Comparison of ENCODE assay signal across 10 cellular contexts in genomic region chr9:109968332-109968657, GRCh38.
DNase-seq lines count a peak whose midpoint lies in the region; ATAC-seq and TF ChIP-seq lines count a peak whose summit lies in the region.
"Had no signal": no experiment of that assay in that cellular context is flagged by ENCODE, and none has a peak within 500 bp of the region (broad histone marks: within the 10 kb centered on the region; RNA-seq: fewer than 3 reads in every experiment).

No MANE protein-coding gene starts in this region.

- H3K4me1 Mint-ChIP-seq in activated T-helper 17 cell treated with anti-CD3 and anti-CD28 coated beads, Interleukin-2, amount 50 U/mL, for 72 hours: peaks cover 34% of the 10 kb centered on the region

- ATAC-seq in GM19035 (IDR thresholded peaks at IDR 0.05; ENCODE audit: unreplicated experiment): peak; percentile 29
- ATAC-seq in HG02870 (IDR thresholded peaks at IDR 0.05; ENCODE audit: unreplicated experiment): peak; percentile 24
- ATAC-seq in activated T-helper 17 cell treated with anti-CD3 and anti-CD28 coated beads, Interleukin-2, amount 50 U/mL, for 72 hours (replicated peaks): peak; percentile 72
- ATAC-seq: K562 had no signal

- H3K9me3 ChIP-seq in parathyroid adenoma (ENCODE audit: control insufficient read depth, low read length): no peaks in the 10 kb centered on the region
- H3K9me3 ChIP-seq: ovary had no signal

- H3K4me2 ChIP-seq in parathyroid adenoma (ENCODE audit: low read length): no peak overlapping the region

- no peaks in the 10 kb centered on the region for H3K27me3 ChIP-seq in parathyroid adenoma (ENCODE audit: control insufficient read depth, insufficient read depth, low read length)
- H3K27me3 ChIP-seq: ovary had no signal

- no peaks in the 10 kb centered on the region for H3K36me3 Mint-ChIP-seq in activated T-helper 17 cell treated with anti-CD3 and anti-CD28 coated beads, Interleukin-2, amount 50 U/mL, for 72 hours (ENCODE audit: low read depth)

- no peak for TF ChIP-seq CTCF in parathyroid adenoma (IDR thresholded peaks at IDR 0.05)

- H3K27ac ChIP-seq in parathyroid adenoma: peak overlapping the region; percentile 51
- H3K27ac ChIP-seq: ovary had no signal

- no peaks in the 10 kb centered on the region for H3K9me3 Mint-ChIP-seq in activated T-helper 17 cell treated with anti-CD3 and anti-CD28 coated beads, Interleukin-2, amount 50 U/mL, for 72 hours

- no peak overlapping the region for H2AFZ ChIP-seq in parathyroid adenoma

- peaks cover 5% of the 10 kb centered on the region for H3K27me3 Mint-ChIP-seq in activated T-helper 17 cell treated with anti-CD3 and anti-CD28 coated beads, Interleukin-2, amount 50 U/mL, for 72 hours

- H3K36me3 ChIP-seq in parathyroid adenoma (ENCODE audit: control insufficient read depth, insufficient read depth, low read length): no peaks in the 10 kb centered on the region
- H3K36me3 ChIP-seq: ovary had no signal

- no peaks in the 10 kb centered on the region for H3K79me2 ChIP-seq in parathyroid adenoma

- peak overlapping the region; percentile 81 for H3K27ac Mint-ChIP-seq in activated T-helper 17 cell treated with anti-CD3 and anti-CD28 coated beads, Interleukin-2, amount 50 U/mL, for 72 hours

- no peak for DNase-seq in HT-29 (ENCODE audit: low spot score)
- no peak for DNase-seq in stimulated activated CD4-positive, alpha-beta T cell treated with anti-CD3 and anti-CD28 coated beads, Interleukin-4, amount 100 ng/mL, for 4 hours
- DNase-seq in RKO (ENCODE audit: low spot score): no peak
- DNase-seq: ovary, RPMI8226 had no signal

- peak overlapping the region; percentile 54 for H3K4me3 Mint-ChIP-seq in activated T-helper 17 cell treated with anti-CD3 and anti-CD28 coated beads, Interleukin-2, amount 50 U/mL, for 72 hours

- H3K4me1 ChIP-seq in parathyroid adenoma: no peaks in the 10 kb centered on the region

- H3K9ac ChIP-seq in parathyroid adenoma: no peak overlapping the region

- H3K4me3 ChIP-seq in parathyroid adenoma (ENCODE audit: low read depth, low read length): no peak overlapping the region
- H3K4me3 ChIP-seq: K562, ovary had no signal
